Comparison of ENCODE assay signal across 8 cellular contexts in the genomic region with DNA sequence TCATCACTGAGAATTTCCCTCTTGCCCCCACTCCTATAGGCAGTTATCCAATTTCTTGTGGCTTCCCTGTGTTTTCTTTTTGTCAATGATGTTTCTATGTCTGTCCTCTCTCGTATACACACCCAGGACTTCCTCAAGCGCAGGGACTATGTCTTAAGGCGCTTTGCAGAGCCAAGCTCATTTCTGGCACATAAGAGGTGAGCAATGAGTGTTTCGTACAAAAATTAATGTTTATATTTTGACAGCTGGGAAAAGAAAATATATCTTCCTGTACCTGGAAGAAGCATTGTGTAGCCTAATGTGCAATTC. TPM values are rescaled to one million over a fixed set of nuclear protein-coding genes. Genes with fewer than 3 reads are reported as not detected.
A peak's percentile ranks its signal among the peaks of the same experiment; 100 is the strongest.
DNase-seq lines count a peak whose midpoint lies in the region; ATAC-seq and TF ChIP-seq lines count a peak whose summit lies in the region.

No MANE protein-coding gene starts in this region.

- no peak for ATAC-seq in GM21423 (IDR thresholded peaks at IDR 0.05; ENCODE audit: unreplicated experiment)

- peaks cover 0 to 60% (median 0%) of the 10 kb centered on the region in 3 donors for H3K36me3 Mint-ChIP-seq in CD8-positive, alpha-beta memory T cell

- no peaks in the 10 kb centered on the region for H3K9me2 ChIP-seq in Loucy (replicated peaks; ENCODE audit: low read depth, low read length)

- peak overlapping the region; percentile 99 for H3K27ac ChIP-seq in CD8-positive, alpha-beta memory T cell (ENCODE audit: low read depth, low read length)
- peak overlapping the region; percentile 93 for H3K27ac ChIP-seq in muscle layer of colon (ENCODE audit: low read depth, low read length)

- H3K4me2 ChIP-seq in Loucy (ENCODE audit: low read depth, low read length, poor library complexity, severe bottlenecking), result peak overlapping the region; percentile 93

- H3K9me3 Mint-ChIP-seq in CD8-positive, alpha-beta memory T cell, result peaks cover 0 to 2% (median 0%) of the 10 kb centered on the region in 5 donors

- peaks cover 54 to 89% (median 78%) of the 10 kb centered on the region in 3 donors for H3K4me1 Mint-ChIP-seq in CD8-positive, alpha-beta memory T cell

- no peak overlapping the region for H2AFZ ChIP-seq in Loucy (ENCODE audit: low read length)

- H3K27ac Mint-ChIP-seq in CD8-positive, alpha-beta memory T cell, result peak overlapping the region; percentile 96 to 100 (median 99)

- peaks cover 92% of the 10 kb centered on the region for H3K79me2 ChIP-seq in Loucy (ENCODE audit: insufficient read depth, low read length)

- peaks cover 0 to 3% of the 10 kb centered on the region in 2 donors for H3K27me3 Mint-ChIP-seq in CD8-positive, alpha-beta memory T cell

- CTCF ChIA-PET in CD8-positive, alpha-beta memory T cell (lab: Charles Lee), result interaction anchor here (2.3 to 3.8 kb wide), 2 partner anchors 73 to 77 kb away, joined by 16 to 18 read pairs; no protein-coding TSS in a partner anchor

- peaks cover 51% of the 10 kb centered on the region for H3K4me1 ChIP-seq in CD8-positive, alpha-beta memory T cell (ENCODE audit: insufficient read depth, low read length)
- peaks cover 62% of the 10 kb centered on the region for H3K4me1 ChIP-seq in Loucy (ENCODE audit: insufficient read depth, low read length, poor library complexity, severe bottlenecking)
- peaks cover 35% of the 10 kb centered on the region for H3K4me1 ChIP-seq in muscle layer of colon (ENCODE audit: insufficient read depth, low read length)

- no peak for TF ChIP-seq CTCF in Loucy (conservative IDR thresholded peaks at IDR 0.05; ENCODE audit: low read length)

- intact Hi-C loops in posterior vena cava (cut with DNase I), result loop anchor here in 1 of 2 donors (10.0 kb wide), 1 partner anchor 60 kb away; no protein-coding TSS in a partner anchor

- H3K27me3 ChIP-seq in CD8-positive, alpha-beta memory T cell (ENCODE audit: insufficient read depth, low read length, poor library complexity, severe bottlenecking), result no peaks in the 10 kb centered on the region
- H3K27me3 ChIP-seq in Loucy (ENCODE audit: insufficient read depth, low read length, poor library complexity, severe bottlenecking) (no peaks in the 10 kb centered on the region), muscle layer of colon (ENCODE audit: control insufficient read depth in 1 of 2, insufficient read depth in 2 of 2, low read length in 2 of 2) (no peaks in the 10 kb centered on the region)

- H3K36me3 ChIP-seq in CD8-positive, alpha-beta memory T cell (ENCODE audit: insufficient read depth, low read length), result peaks cover 6% of the 10 kb centered on the region
- H3K36me3 ChIP-seq in Loucy (ENCODE audit: insufficient read depth, low read length) (peaks cover 8% of the 10 kb centered on the region; the same call in 1 of the 2 replicates), muscle layer of colon (ENCODE audit: insufficient read depth, low read length) (peaks cover 5% of the 10 kb centered on the region)

- 0 out of 2 replicates have a peak, but pooled peaks cover 4% of the 10 kb centered on the region for H3F3A ChIP-seq in Loucy (ENCODE audit: low read depth)

- peak overlapping the region; percentile 92 to 100 (median 96) for H3K4me3 Mint-ChIP-seq in CD8-positive, alpha-beta memory T cell

- no peaks in the 10 kb centered on the region for H3K9me3 ChIP-seq in CD8-positive, alpha-beta memory T cell (ENCODE audit: low read length)
- H3K9me3 ChIP-seq in Loucy (ENCODE audit: insufficient read depth, low read depth, low read length) (no peaks in the 10 kb centered on the region), muscle layer of colon (ENCODE audit: low read length) (no peaks in the 10 kb centered on the region)

- peak overlapping the region; percentile 66 for H3K4me3 ChIP-seq in CD8-positive, alpha-beta memory T cell (ENCODE audit: low read length)
- H3K4me3 ChIP-seq in Loucy (ENCODE audit: low read length, poor library complexity, severe bottlenecking), result peak overlapping the region; percentile 92
- peak overlapping the region; percentile 69 to 81 for H3K4me3 ChIP-seq in muscle layer of colon (ENCODE audit: low read depth in 1 of 2, low read length in 2 of 2)

- peak overlapping the region; percentile 96 for H3K9ac ChIP-seq in Loucy (ENCODE audit: low read depth, low read length, poor library complexity, severe bottlenecking)
- H3K9ac ChIP-seq in muscle layer of colon (ENCODE audit: low read length), result peak overlapping the region; percentile 74

- H4K20me1 ChIP-seq in Loucy (ENCODE audit: insufficient read depth, low read length, poor library complexity, severe bottlenecking), result peaks cover 76% of the 10 kb centered on the region

- POLR2A ChIA-PET in CD8-positive, alpha-beta memory T cell (lab: Charles Lee), result interaction anchor here (2.4 to 4.5 kb wide), 5 partner anchors 33 to 79 kb away, joined by 16 to 95 read pairs (median 45); a partner anchor contains a TSS

- DNase-seq in CD8-positive, alpha-beta memory T cell, result peak in 1 of 5 donors; percentile 18
- peak; percentile 2 for DNase-seq in central memory CD4-positive, alpha-beta T cell
- DNase-seq in posterior vena cava (ENCODE audit: low spot score) (no peak), germinal center (ENCODE audit: low spot score) (no peak)
- no peak for DNase-seq in activated effector memory CD4-positive, alpha-beta T cell treated with anti-CD3 and anti-CD28 coated beads, Interleukin-2, amount 50 U/mL, for 16 hours

RNA-seq across cellular contexts. Expression of a gene that starts 1.0 kb away (rescaled TPM):
- total RNA-seq in CD8-positive, alpha-beta memory T cell, result 100 to 1,000 TPM; 103 to 122 TPM
- polyA plus RNA-seq in CD8-positive, alpha-beta memory T cell, result 16.9 TPM
- 10 to 100 TPM; 80.9 to 89.7 TPM for total RNA-seq in posterior vena cava

RNA-seq across cellular contexts. Expression of a gene that starts 1.5 kb away (rescaled TPM):
- total RNA-seq in CD8-positive, alpha-beta memory T cell, result 10 to 100 TPM; 93.0 to 94.5 TPM
- 49.6 TPM for polyA plus RNA-seq in CD8-positive, alpha-beta memory T cell
- total RNA-seq in posterior vena cava, result 10 to 100 TPM; 52.5 to 58.5 TPM

RNA-seq across cellular contexts. Expression of a gene that starts 33.3 kb away (rescaled TPM):
- 10 to 100 TPM; 56.7 to 57.2 TPM for total RNA-seq in CD8-positive, alpha-beta memory T cell
- 22.8 TPM for polyA plus RNA-seq in CD8-positive, alpha-beta memory T cell
- total RNA-seq in posterior vena cava, result 10 to 100 TPM; 27.5 to 30.8 TPM

RNA-seq across cellular contexts. Expression of a gene that starts 52.3 kb away (rescaled TPM):
- total RNA-seq in CD8-positive, alpha-beta memory T cell, result 100 to 1,000 TPM; 208 to 212 TPM
- polyA plus RNA-seq in CD8-positive, alpha-beta memory T cell, result 201 TPM
- 100 to 1,000 TPM in 1 of 2 donors, 10 to 100 TPM in 1; 94.8 to 104 TPM for total RNA-seq in posterior vena cava

RNA-seq across cellular contexts. Expression of a gene that starts 52.5 kb away (rescaled TPM):
- 100 to 1,000 TPM in 1 of 2 experiments, 10 to 100 TPM in 1; 98.1 to 102 TPM for total RNA-seq in CD8-positive, alpha-beta memory T cell
- polyA plus RNA-seq in CD8-positive, alpha-beta memory T cell, result 34.8 TPM
- 10 to 100 TPM; 25.2 to 26.0 TPM for total RNA-seq in posterior vena cava
